26 cellular contexts compared by ENCODE assay signal in genomic region chr15:24017470-24017869, GRCh38.
"Had no signal": no experiment of that assay in that cellular context is flagged by ENCODE, and none has a peak within 500 bp of the region (broad histone marks: within the 10 kb centered on the region; RNA-seq: fewer than 3 reads in every experiment).

No MANE protein-coding gene starts in this region.

- H3K4me1 ChIP-seq: stomach, suprapubic skin, testis, thyroid gland, tibial artery, tibial nerve, transverse colon, upper lobe of left lung, upper lobe of right lung, uterus, vagina had no signal

- DNase-seq: stimulated activated CD4-positive, alpha-beta T cell treated with anti-CD3 and anti-CD28 coated beads, Interleukin-2, amount 100 ng/mL, for 48 hours; stimulated activated CD4-positive, alpha-beta T cell treated with anti-CD3 and anti-CD28 coated beads, Interleukin-4, amount 100 ng/mL, for 1 hour; stimulated activated CD4-positive, alpha-beta T cell treated with anti-CD3 and anti-CD28 coated beads, Interleukin-4, amount 100 ng/mL, for 24 hours; stimulated activated CD4-positive, alpha-beta T cell treated with anti-CD3 and anti-CD28 coated beads, Interleukin-4, amount 100 ng/mL, for 4 hours; stimulated activated CD8-positive, alpha-beta memory T cell treated with anti-CD3 and anti-CD28 coated beads, Interleukin-4, amount 100 ng/mL, for 48 hours; stimulated activated naive B cell treated with anti-CD40 and anti-IgM and Interleukin-4, amounts not matched to agents 10 μg/mL and 1 μg/mL and 100 μg/mL, for 72 hours; stimulated activated naive CD4-positive, alpha-beta T cell; stimulated activated naive CD4-positive, alpha-beta T cell treated with Interleukin-2 at 50 U/mL for 16 hours; stimulated activated naive CD8-positive, alpha-beta T cell treated with anti-CD3 and anti-CD28 coated beads, Interleukin-15, amount 100 ng/mL, for 72 hours; stimulated activated naive CD8-positive, alpha-beta T cell treated with anti-CD3 and anti-CD28 coated beads, Interleukin-15, Interleukin-2, amounts not matched to agents 100 U/mL and 50 U/mL, for 24 hours; stomach; substantia nigra; testis; thyroid gland; tibial artery; transverse colon; upper lobe of left lung; upper lobe of right lung; uterus had no signal

- H3K4me3 ChIP-seq: stomach, suprapubic skin, testis, thoracic aorta, thyroid gland, tibial artery, tibial nerve, transverse colon, upper lobe of left lung, upper lobe of right lung, uterus, vagina had no signal

- H3K9me3 ChIP-seq: suprapubic skin, testis, thoracic aorta, thyroid gland, tibial artery, tibial nerve, transverse colon, upper lobe of left lung, upper lobe of right lung, uterus, vagina had no signal

- H3K27ac ChIP-seq: stomach, suprapubic skin, testis, thoracic aorta, thyroid gland, tibial artery, tibial nerve, transverse colon, upper lobe of left lung, upper lobe of right lung, uterus, vagina had no signal

- FAIRE-seq: urothelium cell line had no signal

- ATAC-seq: stimulated activated effector memory CD8-positive, alpha-beta T cell treated with anti-CD3 and anti-CD28 coated beads, Interleukin-12 subunit alpha, Interleukin-12 subunit beta, amount 100 ng/mL, for 72 hours; stimulated activated memory B cell treated with anti-CD40 and anti-IgM and Interleukin-4, amounts not matched to agents 10 μg/mL and 1 μg/mL and 100 μg/mL, for 72 hours; stimulated activated naive B cell treated with anti-CD40 and anti-IgM and Interleukin-4, amounts not matched to agents 10 μg/mL and 1 μg/mL and 100 μg/mL, for 72 hours; stimulated activated naive CD8-positive, alpha-beta T cell treated with anti-CD3 and anti-CD28 coated beads, Interleukin-15, amount 100 ng/mL, for 72 hours; stimulated activated naive CD8-positive, alpha-beta T cell treated with anti-CD3 and anti-CD28 coated beads, Interleukin-15, Interleukin-2, amounts not matched to agents 100 U/mL and 50 U/mL, for 24 hours; upper lobe of right lung had no signal
